In the genomic region with DNA sequence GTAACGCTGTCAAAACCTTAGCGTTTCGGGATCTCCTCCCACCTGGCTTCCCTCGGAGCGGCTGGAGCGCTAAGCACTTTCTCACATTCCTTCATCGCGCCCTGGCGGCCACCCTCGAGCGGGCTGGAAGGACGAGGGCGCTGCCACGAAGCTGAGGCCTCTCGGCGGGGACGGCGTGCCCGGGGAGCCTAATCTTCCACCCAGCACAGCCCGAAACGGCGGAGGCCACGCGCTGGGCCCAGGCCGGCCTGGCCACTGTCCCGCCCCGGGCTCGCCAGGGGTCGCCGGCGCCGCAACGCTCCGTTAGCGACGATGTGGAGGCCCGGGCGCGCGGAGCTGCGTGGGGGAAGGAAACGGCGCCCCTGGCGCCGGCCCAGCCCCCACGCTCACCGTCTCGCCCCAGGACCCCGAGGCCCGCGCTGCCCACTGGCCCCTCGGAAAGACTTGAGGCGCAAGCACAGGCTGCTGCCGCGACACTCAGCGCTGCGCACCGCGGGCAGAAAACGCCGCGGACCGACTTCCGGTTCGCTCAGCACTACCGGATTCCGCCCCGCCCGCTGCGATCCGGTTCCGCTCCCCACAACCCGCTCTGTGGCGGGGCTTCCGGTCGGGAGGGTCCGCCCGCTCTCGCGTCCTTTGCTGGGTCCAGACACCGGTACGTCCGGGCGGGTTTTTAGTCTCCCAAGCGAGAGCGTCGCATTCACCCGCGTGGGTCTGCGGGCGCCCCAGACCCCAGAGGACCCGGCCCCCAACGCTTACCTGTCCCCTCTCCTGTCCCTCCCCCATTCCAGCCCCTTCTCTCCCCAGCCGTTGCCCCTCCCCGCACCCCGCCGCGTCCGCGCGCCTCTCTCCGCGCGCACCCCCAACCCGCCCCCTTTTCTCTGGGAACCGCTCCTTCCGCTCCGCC, we compare ENCODE assay signal across 1 cellular context.
A peak's percentile ranks its signal among the peaks of the same experiment; 100 is the strongest.
TF ChIP-seq lines count a peak whose summit lies in the region.

A gene with protein sequence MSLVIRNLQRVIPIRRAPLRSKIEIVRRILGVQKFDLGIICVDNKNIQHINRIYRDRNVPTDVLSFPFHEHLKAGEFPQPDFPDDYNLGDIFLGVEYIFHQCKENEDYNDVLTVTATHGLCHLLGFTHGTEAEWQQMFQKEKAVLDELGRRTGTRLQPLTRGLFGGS (plus strand): TSS at position 582 of the 907 bp plus-strand sequence. CDS start 572 bp downstream, outside the sequence.

TF ChIP-seq in K562, 482 proteins besides CTCF, POLR2A, EP300 and RAD21 (continued from another document and continues in another):
- TF ChIP-seq, protein P1, sequence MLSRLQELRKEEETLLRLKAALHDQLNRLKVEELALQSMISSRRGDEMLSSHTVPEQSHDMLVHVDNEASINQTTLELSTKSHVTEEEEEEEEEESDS (CRISPR knock-in tag; IDR thresholded peaks at IDR 0.05): no peak
- TF ChIP-seq ZNF41 (CRISPR knock-in tag; conservative IDR thresholded peaks at IDR 0.05) (no peak), ELF1 (tag; IDR thresholded peaks at IDR 0.05) (peak; percentile 96), PCBP2 (IDR thresholded peaks at IDR 0.05; ENCODE audit: low read depth, low read length, poor library complexity, severe bottlenecking) (no peak), BRF1 (IDR thresholded peaks at IDR 0.05; ENCODE audit: borderline replicate concordance, extremely low read depth, insufficient read length) (no peak), PHF21A (IDR thresholded peaks at IDR 0.05; ENCODE audit: borderline replicate concordance, low read depth) (0 out of 2 replicates have a peak, but pooled peaks have one; percentile 55), CHD4 (IDR thresholded peaks at IDR 0.05; ENCODE audit: insufficient read depth, insufficient replicate concordance, low read depth, low read length, poor library complexity, severe bottlenecking) (no peak), IRF2 (CRISPR knock-in tag; IDR thresholded peaks at IDR 0.05) (peak; percentile 59; the same call in 1 of the 2 replicates), POLR2H (tag; IDR thresholded peaks at IDR 0.05; ENCODE audit: low read depth) (peak; percentile 87), LARP7 (IDR thresholded peaks at IDR 0.05) (peak; percentile 45; the same call in 1 of the 2 replicates), MAFF (IDR thresholded peaks at IDR 0.05; ENCODE audit: low read length) (no peak), EP400 (IDR thresholded peaks at IDR 0.05) (peak; percentile 88), FOS (IDR thresholded peaks at IDR 0.05; ENCODE audit: extremely low read depth, insufficient read length) (no peak), TCF7L2 (IDR thresholded peaks at IDR 0.05; ENCODE audit: low read depth, low read length) (no peak), ZFPM2 (CRISPR knock-in tag; IDR thresholded peaks at IDR 0.05) (peak; percentile 70; the same call in 1 of the 2 replicates), FOXM1 (IDR thresholded peaks at IDR 0.05; ENCODE audit: low read depth) (no peak), FOXM1 (CRISPR knock-in tag; IDR thresholded peaks at IDR 0.05; ENCODE audit: low read depth) (no peak), BRD4 (IDR thresholded peaks at IDR 0.05) (peak; percentile 77; the same call in 1 of the 2 replicates), NR2C1 (IDR thresholded peaks at IDR 0.05) (no peak), NR2C1 (tag; IDR thresholded peaks at IDR 0.05) (peak; percentile 32; the same call in 1 of the 2 replicates), TAF7 (tag; IDR thresholded peaks at IDR 0.05) (peak; percentile 35), RFX7 (CRISPR knock-in tag; IDR thresholded peaks at IDR 0.05) (no peak), PYGO2 (tag; IDR thresholded peaks at IDR 0.05) (no peak), ZNF75A (CRISPR knock-in tag; IDR thresholded peaks at IDR 0.05) (no peak)
- TF ChIP-seq, protein P2, sequence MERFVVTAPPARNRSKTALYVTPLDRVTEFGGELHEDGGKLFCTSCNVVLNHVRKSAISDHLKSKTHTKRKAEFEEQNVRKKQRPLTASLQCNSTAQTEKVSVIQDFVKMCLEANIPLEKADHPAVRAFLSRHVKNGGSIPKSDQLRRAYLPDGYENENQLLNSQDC (CRISPR knock-in tag; IDR thresholded peaks at IDR 0.05): 0 out of 2 replicates have a peak, but pooled peaks have one; percentile 1
- TF ChIP-seq, protein P3, sequence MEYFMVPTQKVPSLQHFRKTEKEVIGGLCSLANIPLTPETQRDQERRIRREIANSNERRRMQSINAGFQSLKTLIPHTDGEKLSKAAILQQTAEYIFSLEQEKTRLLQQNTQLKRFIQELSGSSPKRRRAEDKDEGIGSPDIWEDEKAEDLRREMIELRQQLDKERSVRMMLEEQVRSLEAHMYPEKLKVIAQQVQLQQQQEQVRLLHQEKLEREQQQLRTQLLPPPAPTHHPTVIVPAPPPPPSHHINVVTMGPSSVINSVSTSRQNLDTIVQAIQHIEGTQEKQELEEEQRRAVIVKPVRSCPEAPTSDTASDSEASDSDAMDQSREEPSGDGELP (CRISPR knock-in tag; IDR thresholded peaks at IDR 0.05; ENCODE audit: borderline replicate concordance): peak; percentile 79
- TF ChIP-seq, protein P4, sequence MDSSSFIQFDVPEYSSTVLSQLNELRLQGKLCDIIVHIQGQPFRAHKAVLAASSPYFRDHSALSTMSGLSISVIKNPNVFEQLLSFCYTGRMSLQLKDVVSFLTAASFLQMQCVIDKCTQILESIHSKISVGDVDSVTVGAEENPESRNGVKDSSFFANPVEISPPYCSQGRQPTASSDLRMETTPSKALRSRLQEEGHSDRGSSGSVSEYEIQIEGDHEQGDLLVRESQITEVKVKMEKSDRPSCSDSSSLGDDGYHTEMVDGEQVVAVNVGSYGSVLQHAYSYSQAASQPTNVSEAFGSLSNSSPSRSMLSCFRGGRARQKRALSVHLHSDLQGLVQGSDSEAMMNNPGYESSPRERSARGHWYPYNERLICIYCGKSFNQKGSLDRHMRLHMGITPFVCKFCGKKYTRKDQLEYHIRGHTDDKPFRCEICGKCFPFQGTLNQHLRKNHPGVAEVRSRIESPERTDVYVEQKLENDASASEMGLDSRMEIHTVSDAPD (CRISPR knock-in tag; IDR thresholded peaks at IDR 0.05): no peak
- TF ChIP-seq, protein P5, sequence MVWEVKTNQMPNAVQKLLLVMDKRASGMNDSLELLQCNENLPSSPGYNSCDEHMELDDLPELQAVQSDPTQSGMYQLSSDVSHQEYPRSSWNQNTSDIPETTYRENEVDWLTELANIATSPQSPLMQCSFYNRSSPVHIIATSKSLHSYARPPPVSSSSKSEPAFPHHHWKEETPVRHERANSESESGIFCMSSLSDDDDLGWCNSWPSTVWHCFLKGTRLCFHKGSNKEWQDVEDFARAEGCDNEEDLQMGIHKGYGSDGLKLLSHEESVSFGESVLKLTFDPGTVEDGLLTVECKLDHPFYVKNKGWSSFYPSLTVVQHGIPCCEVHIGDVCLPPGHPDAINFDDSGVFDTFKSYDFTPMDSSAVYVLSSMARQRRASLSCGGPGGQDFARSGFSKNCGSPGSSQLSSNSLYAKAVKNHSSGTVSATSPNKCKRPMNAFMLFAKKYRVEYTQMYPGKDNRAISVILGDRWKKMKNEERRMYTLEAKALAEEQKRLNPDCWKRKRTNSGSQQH (CRISPR knock-in tag; IDR thresholded peaks at IDR 0.05): 0 out of 2 replicates have a peak, but pooled peaks have one; percentile 54
- TF ChIP-seq, protein P6, sequence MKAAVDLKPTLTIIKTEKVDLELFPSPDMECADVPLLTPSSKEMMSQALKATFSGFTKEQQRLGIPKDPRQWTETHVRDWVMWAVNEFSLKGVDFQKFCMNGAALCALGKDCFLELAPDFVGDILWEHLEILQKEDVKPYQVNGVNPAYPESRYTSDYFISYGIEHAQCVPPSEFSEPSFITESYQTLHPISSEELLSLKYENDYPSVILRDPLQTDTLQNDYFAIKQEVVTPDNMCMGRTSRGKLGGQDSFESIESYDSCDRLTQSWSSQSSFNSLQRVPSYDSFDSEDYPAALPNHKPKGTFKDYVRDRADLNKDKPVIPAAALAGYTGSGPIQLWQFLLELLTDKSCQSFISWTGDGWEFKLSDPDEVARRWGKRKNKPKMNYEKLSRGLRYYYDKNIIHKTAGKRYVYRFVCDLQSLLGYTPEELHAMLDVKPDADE (conservative IDR thresholded peaks at IDR 0.05; ENCODE audit: control insufficient read depth, low read depth, low read length): peak; percentile 70
- TF ChIP-seq, protein P7, sequence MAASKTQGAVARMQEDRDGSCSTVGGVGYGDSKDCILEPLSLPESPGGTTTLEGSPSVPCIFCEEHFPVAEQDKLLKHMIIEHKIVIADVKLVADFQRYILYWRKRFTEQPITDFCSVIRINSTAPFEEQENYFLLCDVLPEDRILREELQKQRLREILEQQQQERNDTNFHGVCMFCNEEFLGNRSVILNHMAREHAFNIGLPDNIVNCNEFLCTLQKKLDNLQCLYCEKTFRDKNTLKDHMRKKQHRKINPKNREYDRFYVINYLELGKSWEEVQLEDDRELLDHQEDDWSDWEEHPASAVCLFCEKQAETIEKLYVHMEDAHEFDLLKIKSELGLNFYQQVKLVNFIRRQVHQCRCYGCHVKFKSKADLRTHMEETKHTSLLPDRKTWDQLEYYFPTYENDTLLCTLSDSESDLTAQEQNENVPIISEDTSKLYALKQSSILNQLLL (CRISPR knock-in tag; IDR thresholded peaks at IDR 0.05; ENCODE audit: borderline replicate concordance): no peak
- TF ChIP-seq, protein P8, sequence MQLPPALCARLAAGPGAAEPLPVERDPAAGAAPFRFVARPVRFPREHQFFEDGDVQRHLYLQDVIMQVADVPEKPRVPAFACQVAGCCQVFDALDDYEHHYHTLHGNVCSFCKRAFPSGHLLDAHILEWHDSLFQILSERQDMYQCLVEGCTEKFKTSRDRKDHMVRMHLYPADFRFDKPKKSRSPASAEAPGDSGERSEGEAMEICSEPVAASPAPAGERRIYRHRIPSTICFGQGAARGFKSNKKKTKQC (CRISPR knock-in tag; IDR thresholded peaks at IDR 0.05): peak; percentile 90; the same call in 1 of the 2 replicates
- TF ChIP-seq, protein P9, sequence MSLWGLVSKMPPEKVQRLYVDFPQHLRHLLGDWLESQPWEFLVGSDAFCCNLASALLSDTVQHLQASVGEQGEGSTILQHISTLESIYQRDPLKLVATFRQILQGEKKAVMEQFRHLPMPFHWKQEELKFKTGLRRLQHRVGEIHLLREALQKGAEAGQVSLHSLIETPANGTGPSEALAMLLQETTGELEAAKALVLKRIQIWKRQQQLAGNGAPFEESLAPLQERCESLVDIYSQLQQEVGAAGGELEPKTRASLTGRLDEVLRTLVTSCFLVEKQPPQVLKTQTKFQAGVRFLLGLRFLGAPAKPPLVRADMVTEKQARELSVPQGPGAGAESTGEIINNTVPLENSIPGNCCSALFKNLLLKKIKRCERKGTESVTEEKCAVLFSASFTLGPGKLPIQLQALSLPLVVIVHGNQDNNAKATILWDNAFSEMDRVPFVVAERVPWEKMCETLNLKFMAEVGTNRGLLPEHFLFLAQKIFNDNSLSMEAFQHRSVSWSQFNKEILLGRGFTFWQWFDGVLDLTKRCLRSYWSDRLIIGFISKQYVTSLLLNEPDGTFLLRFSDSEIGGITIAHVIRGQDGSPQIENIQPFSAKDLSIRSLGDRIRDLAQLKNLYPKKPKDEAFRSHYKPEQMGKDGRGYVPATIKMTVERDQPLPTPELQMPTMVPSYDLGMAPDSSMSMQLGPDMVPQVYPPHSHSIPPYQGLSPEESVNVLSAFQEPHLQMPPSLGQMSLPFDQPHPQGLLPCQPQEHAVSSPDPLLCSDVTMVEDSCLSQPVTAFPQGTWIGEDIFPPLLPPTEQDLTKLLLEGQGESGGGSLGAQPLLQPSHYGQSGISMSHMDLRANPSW (CRISPR knock-in tag; IDR thresholded peaks at IDR 0.05): peak; percentile 32; the same call in 1 of the 2 replicates
- TF ChIP-seq, protein P10, sequence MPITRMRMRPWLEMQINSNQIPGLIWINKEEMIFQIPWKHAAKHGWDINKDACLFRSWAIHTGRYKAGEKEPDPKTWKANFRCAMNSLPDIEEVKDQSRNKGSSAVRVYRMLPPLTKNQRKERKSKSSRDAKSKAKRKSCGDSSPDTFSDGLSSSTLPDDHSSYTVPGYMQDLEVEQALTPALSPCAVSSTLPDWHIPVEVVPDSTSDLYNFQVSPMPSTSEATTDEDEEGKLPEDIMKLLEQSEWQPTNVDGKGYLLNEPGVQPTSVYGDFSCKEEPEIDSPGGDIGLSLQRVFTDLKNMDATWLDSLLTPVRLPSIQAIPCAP (CRISPR knock-in tag; IDR thresholded peaks at IDR 0.05; ENCODE audit: borderline replicate concordance): no peak
- TF ChIP-seq, protein P11, sequence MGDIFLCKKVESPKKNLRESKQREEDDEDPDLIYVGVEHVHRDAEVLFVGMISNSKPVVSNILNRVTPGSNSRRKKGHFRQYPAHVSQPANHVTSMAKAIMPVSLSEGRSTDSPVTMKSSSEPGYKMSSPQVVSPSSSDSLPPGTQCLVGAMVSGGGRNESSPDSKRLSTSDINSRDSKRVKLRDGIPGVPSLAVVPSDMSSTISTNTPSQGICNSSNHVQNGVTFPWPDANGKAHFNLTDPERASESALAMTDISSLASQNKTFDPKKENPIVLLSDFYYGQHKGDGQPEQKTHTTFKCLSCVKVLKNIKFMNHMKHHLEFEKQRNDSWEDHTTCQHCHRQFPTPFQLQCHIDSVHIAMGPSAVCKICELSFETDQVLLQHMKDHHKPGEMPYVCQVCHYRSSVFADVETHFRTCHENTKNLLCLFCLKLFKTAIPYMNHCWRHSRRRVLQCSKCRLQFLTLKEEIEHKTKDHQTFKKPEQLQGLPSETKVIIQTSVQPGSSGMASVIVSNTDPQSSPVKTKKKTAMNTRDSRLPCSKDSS (IDR thresholded peaks at IDR 0.05; ENCODE audit: low read depth, partially characterized antibody): no peak
- TF ChIP-seq, protein P12, sequence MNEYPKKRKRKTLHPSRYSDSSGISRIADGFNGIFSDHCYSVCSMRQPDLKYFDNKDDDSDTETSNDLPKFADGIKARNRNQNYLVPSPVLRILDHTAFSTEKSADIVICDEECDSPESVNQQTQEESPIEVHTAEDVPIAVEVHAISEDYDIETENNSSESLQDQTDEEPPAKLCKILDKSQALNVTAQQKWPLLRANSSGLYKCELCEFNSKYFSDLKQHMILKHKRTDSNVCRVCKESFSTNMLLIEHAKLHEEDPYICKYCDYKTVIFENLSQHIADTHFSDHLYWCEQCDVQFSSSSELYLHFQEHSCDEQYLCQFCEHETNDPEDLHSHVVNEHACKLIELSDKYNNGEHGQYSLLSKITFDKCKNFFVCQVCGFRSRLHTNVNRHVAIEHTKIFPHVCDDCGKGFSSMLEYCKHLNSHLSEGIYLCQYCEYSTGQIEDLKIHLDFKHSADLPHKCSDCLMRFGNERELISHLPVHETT (CRISPR knock-in tag; conservative IDR thresholded peaks at IDR 0.05 in 1 of 2, IDR thresholded peaks at IDR 0.05 in 1 of 2): peak in 1 of 2 experiments; percentile 100; a peak in 3 of 4 replicates
- TF ChIP-seq, protein P13, sequence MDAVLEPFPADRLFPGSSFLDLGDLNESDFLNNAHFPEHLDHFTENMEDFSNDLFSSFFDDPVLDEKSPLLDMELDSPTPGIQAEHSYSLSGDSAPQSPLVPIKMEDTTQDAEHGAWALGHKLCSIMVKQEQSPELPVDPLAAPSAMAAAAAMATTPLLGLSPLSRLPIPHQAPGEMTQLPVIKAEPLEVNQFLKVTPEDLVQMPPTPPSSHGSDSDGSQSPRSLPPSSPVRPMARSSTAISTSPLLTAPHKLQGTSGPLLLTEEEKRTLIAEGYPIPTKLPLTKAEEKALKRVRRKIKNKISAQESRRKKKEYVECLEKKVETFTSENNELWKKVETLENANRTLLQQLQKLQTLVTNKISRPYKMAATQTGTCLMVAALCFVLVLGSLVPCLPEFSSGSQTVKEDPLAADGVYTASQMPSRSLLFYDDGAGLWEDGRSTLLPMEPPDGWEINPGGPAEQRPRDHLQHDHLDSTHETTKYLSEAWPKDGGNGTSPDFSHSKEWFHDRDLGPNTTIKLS (IDR thresholded peaks at IDR 0.05; ENCODE audit: borderline replicate concordance, low read depth): peak; percentile 94
